25 cellular contexts compared by ENCODE assay signal in the genomic region with DNA sequence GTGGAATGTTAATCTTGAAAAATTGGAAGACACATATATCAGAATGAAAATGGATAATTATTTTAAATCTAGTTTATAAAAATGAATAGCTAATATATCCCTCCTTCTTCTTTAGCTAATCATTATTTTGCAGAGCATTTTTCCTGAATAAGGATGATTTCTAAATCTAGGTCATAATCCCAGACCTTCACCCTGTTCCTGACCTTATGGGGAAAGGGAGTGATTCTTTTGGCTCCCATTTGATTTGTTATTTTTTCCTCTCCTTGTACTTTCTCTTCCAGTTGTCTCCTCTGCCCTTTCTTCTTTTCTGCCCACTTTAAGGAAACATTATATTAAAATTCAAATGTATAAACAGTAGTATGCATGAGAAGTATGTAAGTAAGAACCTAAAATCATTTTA.
"Had no signal": no experiment of that assay in that cellular context is flagged by ENCODE, and none has a peak within 500 bp of the region (broad histone marks: within the 10 kb centered on the region; RNA-seq: fewer than 3 reads in every experiment).

No MANE protein-coding gene starts in this region.

- FAIRE-seq: endometrium, keratinocyte had no signal

- H3K27ac Mint-ChIP-seq: dendritic cell treated with granulocyte-macrophage colony-stimulating factor and Interleukin-4, amounts not matched to agents 40 ng/mL and 50 ng/mL, for 4 days; effector memory CD8-positive, alpha-beta T cell; endodermal cell; immature natural killer cell had no signal

- H3K27me3 ChIP-seq: colonic mucosa, esophagus squamous epithelium, gastrocnemius medialis, hepatocyte had no signal

- H3K36me3 Mint-ChIP-seq: immature natural killer cell had no signal

- H3K9me3 Mint-ChIP-seq: central memory CD8-positive, alpha-beta T cell; dendritic cell treated with granulocyte-macrophage colony-stimulating factor and Interleukin-4, amounts not matched to agents 40 ng/mL and 50 ng/mL, for 4 days; effector memory CD8-positive, alpha-beta T cell; endodermal cell; immature natural killer cell; mesothelial cell of epicardium had no signal

- H3K4me1 Mint-ChIP-seq: central memory CD8-positive, alpha-beta T cell; endodermal cell; immature natural killer cell had no signal

- H3K4me2 ChIP-seq: hepatocyte had no signal

- ATAC-seq: effector memory CD8-positive, alpha-beta T cell; esophagus mucosa; gastrocnemius medialis; left colon; lower lobe of right lung; mucosa of descending colon had no signal

- H3K4me3 Mint-ChIP-seq: central memory CD8-positive, alpha-beta T cell; dendritic cell treated with granulocyte-macrophage colony-stimulating factor and Interleukin-4, amounts not matched to agents 40 ng/mL and 50 ng/mL, for 4 days; effector memory CD8-positive, alpha-beta T cell; endodermal cell; immature natural killer cell; mesothelial cell of epicardium had no signal

- H3K27ac ChIP-seq: colonic mucosa, epithelial cell of prostate, esophagus squamous epithelium, hepatocyte, lower lobe of right lung had no signal

- H3K9me3 ChIP-seq: colonic mucosa, esophagus squamous epithelium, gastrocnemius medialis, lower lobe of right lung, mucosa of descending colon had no signal

- H3K27me3 Mint-ChIP-seq: dendritic cell treated with granulocyte-macrophage colony-stimulating factor and Interleukin-4, amounts not matched to agents 40 ng/mL and 50 ng/mL, for 4 days had no signal

- H3K4me3 ChIP-seq: colonic mucosa, esophagus squamous epithelium, gastrocnemius medialis, hepatocyte, lower lobe of right lung, mucosa of descending colon had no signal

- H2AFZ ChIP-seq: hepatocyte had no signal

- H3K4me1 ChIP-seq: colonic mucosa had no signal

- H3K36me3 ChIP-seq: colonic mucosa, esophagus squamous epithelium, gastrocnemius medialis, lower lobe of right lung had no signal

- H3K79me2 ChIP-seq: hepatocyte had no signal

- DNase-seq: cerebellar nuclear complex; colonic mucosa; cortex of kidney; effector CD8-positive, alpha-beta T cell; effector memory CD8-positive, alpha-beta T cell; endodermal cell; erythroblast; esophagus squamous epithelium; foreskin fibroblast; foreskin melanocyte; gastrocnemius medialis; glutamatergic neuron; immature natural killer cell; left colon; lower lobe of right lung; mesenchymal stem cell; mucosa of descending colon had no signal
